In genomic region chr1:43650306-43650941, GRCh38 we compare ENCODE assay signal across 1 cellular context.
A peak's percentile ranks its signal among the peaks of the same experiment; 100 is the strongest.
TF ChIP-seq lines count a peak whose summit lies in the region.

No MANE protein-coding gene starts in this region.

TF ChIP-seq in K562, 482 proteins besides CTCF, POLR2A, EP300 and RAD21 (continued from another document and continues in another):
- peak; percentile 42 to 85 for TF ChIP-seq AFF1 (IDR thresholded peaks at IDR 0.05; ENCODE audit: low read depth in 1 of 2, partially characterized antibody in 2 of 2)
- TF ChIP-seq TFE3 (CRISPR knock-in tag; IDR thresholded peaks at IDR 0.05): peak; percentile 15
- TF ChIP-seq ZNF212 (CRISPR knock-in tag; IDR thresholded peaks at IDR 0.05): 0 out of 2 replicates have a peak, but pooled peaks have one; percentile 74
- 0 out of 2 replicates have a peak, but pooled peaks have one; percentile 62 for TF ChIP-seq ZBTB5 (IDR thresholded peaks at IDR 0.05)
- peak; percentile 82 for TF ChIP-seq CTBP1 (IDR thresholded peaks at IDR 0.05; ENCODE audit: borderline replicate concordance)
- 0 out of 2 replicates have a peak, but pooled peaks have one; percentile 36 for TF ChIP-seq FOXP1 (CRISPR knock-in tag; IDR thresholded peaks at IDR 0.05)
- TF ChIP-seq PHB (CRISPR knock-in tag; IDR thresholded peaks at IDR 0.05): 0 out of 2 replicates have a peak, but pooled peaks have one; percentile 39
- no peak for TF ChIP-seq MCM2 (IDR thresholded peaks at IDR 0.05; ENCODE audit: low read depth)
- TF ChIP-seq, protein P1, sequence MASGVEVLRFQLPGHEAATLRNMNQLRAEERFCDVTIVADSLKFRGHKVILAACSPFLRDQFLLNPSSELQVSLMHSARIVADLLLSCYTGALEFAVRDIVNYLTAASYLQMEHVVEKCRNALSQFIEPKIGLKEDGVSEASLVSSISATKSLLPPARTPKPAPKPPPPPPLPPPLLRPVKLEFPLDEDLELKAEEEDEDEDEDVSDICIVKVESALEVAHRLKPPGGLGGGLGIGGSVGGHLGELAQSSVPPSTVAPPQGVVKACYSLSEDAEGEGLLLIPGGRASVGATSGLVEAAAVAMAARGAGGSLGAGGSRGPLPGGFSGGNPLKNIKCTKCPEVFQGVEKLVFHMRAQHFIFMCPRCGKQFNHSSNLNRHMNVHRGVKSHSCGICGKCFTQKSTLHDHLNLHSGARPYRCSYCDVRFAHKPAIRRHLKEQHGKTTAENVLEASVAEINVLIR (CRISPR knock-in tag; IDR thresholded peaks at IDR 0.05): 0 out of 2 replicates have a peak, but pooled peaks have one; percentile 23
- peak; percentile 78; the same call in 1 of the 2 replicates for TF ChIP-seq ZBTB1 (CRISPR knock-in tag; IDR thresholded peaks at IDR 0.05; ENCODE audit: borderline replicate concordance, low read depth)
- TF ChIP-seq JUN (IDR thresholded peaks at IDR 0.05; ENCODE audit: borderline replicate concordance, low read depth, low read length): 0 out of 2 replicates have a peak, but pooled peaks have one; percentile 18
- no peak for TF ChIP-seq JUN (CRISPR knock-in tag; IDR thresholded peaks at IDR 0.05; ENCODE audit: borderline replicate concordance)
- no peak for TF ChIP-seq ZNF146 (CRISPR knock-in tag; IDR thresholded peaks at IDR 0.05; ENCODE audit: unreplicated experiment)
- peak; percentile 54; the same call in 1 of the 2 replicates for TF ChIP-seq GATAD2B (IDR thresholded peaks at IDR 0.05; ENCODE audit: borderline replicate concordance)
- peak; percentile 19 to 60; a peak in 2 of 4 replicates for TF ChIP-seq FOXA3 (CRISPR knock-in tag; conservative IDR thresholded peaks at IDR 0.05 in 1 of 2, IDR thresholded peaks at IDR 0.05 in 1 of 2)
- no peak for TF ChIP-seq ZNF764 (CRISPR knock-in tag; IDR thresholded peaks at IDR 0.05; ENCODE audit: low read depth)
- TF ChIP-seq, protein P2, sequence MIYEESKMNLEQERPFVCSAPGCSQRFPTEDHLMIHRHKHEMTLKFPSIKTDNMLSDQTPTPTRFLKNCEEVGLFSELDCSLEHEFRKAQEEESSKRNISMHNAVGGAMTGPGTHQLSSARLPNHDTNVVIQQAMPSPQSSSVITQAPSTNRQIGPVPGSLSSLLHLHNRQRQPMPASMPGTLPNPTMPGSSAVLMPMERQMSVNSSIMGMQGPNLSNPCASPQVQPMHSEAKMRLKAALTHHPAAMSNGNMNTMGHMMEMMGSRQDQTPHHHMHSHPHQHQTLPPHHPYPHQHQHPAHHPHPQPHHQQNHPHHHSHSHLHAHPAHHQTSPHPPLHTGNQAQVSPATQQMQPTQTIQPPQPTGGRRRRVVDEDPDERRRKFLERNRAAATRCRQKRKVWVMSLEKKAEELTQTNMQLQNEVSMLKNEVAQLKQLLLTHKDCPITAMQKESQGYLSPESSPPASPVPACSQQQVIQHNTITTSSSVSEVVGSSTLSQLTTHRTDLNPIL (CRISPR knock-in tag; IDR thresholded peaks at IDR 0.05): 0 out of 2 replicates have a peak, but pooled peaks have one; percentile 67
- peak; percentile 57; the same call in 1 of the 2 replicates for TF ChIP-seq NCOR1 (IDR thresholded peaks at IDR 0.05)
- 0 out of 2 replicates have a peak, but pooled peaks have one; percentile 25 for TF ChIP-seq ZNF707 (CRISPR knock-in tag; conservative IDR thresholded peaks at IDR 0.05)
- TF ChIP-seq ARID3A (IDR thresholded peaks at IDR 0.05; ENCODE audit: borderline replicate concordance, low read depth, low read length): peak; percentile 15; the same call in 1 of the 2 replicates
- TF ChIP-seq SMARCB1 (IDR thresholded peaks at IDR 0.05; ENCODE audit: insufficient read length, low read depth): no peak
- TF ChIP-seq KAT8 (IDR thresholded peaks at IDR 0.05; ENCODE audit: low read depth): 0 out of 2 replicates have a peak, but pooled peaks have one; percentile 29
- peak; percentile 82 for TF ChIP-seq ZNF511 (CRISPR knock-in tag; IDR thresholded peaks at IDR 0.05)
- TF ChIP-seq, protein P3, sequence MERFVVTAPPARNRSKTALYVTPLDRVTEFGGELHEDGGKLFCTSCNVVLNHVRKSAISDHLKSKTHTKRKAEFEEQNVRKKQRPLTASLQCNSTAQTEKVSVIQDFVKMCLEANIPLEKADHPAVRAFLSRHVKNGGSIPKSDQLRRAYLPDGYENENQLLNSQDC (CRISPR knock-in tag; IDR thresholded peaks at IDR 0.05): peak; percentile 91
- peak; percentile 91 for TF ChIP-seq THRB (CRISPR knock-in tag; conservative IDR thresholded peaks at IDR 0.05)
- TF ChIP-seq ZNF232 (CRISPR knock-in tag; IDR thresholded peaks at IDR 0.05): no peak
- TF ChIP-seq HDAC1 (IDR thresholded peaks at IDR 0.05): peak; percentile 64 to 94; a peak in 3 of 4 replicates
- TF ChIP-seq RB1 (IDR thresholded peaks at IDR 0.05; ENCODE audit: low read depth): peak; percentile 49; the same call in 1 of the 2 replicates
- TF ChIP-seq, protein P4, sequence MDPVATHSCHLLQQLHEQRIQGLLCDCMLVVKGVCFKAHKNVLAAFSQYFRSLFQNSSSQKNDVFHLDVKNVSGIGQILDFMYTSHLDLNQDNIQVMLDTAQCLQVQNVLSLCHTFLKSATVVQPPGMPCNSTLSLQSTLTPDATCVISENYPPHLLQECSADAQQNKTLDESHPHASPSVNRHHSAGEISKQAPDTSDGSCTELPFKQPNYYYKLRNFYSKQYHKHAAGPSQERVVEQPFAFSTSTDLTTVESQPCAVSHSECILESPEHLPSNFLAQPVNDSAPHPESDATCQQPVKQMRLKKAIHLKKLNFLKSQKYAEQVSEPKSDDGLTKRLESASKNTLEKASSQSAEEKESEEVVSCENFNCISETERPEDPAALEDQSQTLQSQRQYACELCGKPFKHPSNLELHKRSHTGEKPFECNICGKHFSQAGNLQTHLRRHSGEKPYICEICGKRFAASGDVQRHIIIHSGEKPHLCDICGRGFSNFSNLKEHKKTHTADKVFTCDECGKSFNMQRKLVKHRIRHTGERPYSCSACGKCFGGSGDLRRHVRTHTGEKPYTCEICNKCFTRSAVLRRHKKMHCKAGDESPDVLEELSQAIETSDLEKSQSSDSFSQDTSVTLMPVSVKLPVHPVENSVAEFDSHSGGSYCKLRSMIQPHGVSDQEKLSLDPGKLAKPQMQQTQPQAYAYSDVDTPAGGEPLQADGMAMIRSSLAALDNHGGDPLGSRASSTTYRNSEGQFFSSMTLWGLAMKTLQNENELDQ (CRISPR knock-in tag; IDR thresholded peaks at IDR 0.05; ENCODE audit: borderline replicate concordance): no peak
- TF ChIP-seq, protein P5, sequence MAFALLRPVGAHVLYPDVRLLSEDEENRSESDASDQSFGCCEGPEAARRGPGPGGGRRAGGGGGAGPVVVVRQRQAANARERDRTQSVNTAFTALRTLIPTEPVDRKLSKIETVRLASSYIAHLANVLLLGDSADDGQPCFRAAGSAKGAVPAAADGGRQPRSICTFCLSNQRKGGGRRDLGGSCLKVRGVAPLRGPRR (CRISPR knock-in tag; IDR thresholded peaks at IDR 0.05): 0 out of 2 replicates have a peak, but pooled peaks have one; percentile 33
- TF ChIP-seq, protein P6, sequence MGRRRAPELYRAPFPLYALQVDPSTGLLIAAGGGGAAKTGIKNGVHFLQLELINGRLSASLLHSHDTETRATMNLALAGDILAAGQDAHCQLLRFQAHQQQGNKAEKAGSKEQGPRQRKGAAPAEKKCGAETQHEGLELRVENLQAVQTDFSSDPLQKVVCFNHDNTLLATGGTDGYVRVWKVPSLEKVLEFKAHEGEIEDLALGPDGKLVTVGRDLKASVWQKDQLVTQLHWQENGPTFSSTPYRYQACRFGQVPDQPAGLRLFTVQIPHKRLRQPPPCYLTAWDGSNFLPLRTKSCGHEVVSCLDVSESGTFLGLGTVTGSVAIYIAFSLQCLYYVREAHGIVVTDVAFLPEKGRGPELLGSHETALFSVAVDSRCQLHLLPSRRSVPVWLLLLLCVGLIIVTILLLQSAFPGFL (CRISPR knock-in tag; IDR thresholded peaks at IDR 0.05): no peak
- TF ChIP-seq, protein P7, sequence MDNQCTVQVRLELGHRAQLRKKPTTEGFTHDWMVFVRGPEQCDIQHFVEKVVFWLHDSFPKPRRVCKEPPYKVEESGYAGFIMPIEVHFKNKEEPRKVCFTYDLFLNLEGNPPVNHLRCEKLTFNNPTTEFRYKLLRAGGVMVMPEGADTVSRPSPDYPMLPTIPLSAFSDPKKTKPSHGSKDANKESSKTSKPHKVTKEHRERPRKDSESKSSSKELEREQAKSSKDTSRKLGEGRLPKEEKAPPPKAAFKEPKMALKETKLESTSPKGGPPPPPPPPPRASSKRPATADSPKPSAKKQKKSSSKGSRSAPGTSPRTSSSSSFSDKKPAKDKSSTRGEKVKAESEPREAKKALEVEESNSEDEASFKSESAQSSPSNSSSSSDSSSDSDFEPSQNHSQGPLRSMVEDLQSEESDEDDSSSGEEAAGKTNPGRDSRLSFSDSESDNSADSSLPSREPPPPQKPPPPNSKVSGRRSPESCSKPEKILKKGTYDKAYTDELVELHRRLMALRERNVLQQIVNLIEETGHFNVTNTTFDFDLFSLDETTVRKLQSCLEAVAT (IDR thresholded peaks at IDR 0.05): peak in 1 of 2 experiments; percentile 81; a peak in 2 of 4 replicates
